In the genomic region with DNA sequence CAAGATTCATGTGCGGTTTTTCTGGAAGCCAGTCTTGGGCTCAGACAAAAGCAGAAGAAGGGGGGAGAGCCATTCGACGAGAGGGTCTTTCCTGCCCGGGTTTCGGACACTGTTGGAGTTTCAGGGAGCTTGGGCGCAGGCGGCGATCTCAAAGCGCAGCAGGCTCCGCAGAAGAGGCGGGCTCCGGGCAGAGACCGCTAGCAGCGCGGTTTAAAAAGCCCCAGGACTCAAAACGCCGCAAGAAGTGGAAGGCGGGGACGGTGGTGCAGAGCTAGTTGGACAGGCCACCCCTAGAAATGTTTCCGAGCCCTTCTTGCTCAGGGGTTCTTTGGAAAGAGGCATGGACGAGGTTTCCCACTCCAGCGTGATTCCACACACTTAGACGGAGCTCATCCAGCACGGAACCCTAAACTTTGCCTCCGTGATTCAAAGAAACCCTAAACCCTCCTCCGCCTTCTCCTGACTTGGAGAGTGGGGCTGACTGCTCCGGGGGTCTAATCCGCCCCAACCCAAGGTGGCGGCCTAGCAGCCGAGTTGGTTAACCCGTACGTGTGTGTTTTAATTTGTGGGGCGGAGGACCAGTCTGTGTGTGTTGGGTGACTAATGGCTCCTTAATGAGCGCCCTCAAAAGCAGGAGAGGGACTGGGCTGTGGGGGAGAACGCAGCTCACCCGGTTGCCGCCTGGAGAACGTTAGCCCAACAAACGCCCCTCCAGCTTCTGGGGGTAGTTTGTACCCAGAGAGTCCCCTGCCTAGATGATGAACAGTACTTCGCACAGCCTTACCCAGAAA, we compare ENCODE assay signal across 18 cellular contexts. TPM values are rescaled to one million over a fixed set of nuclear protein-coding genes. Genes with fewer than 3 reads are reported as not detected.
DNase-seq lines count a peak whose midpoint lies in the region; ATAC-seq and TF ChIP-seq lines count a peak whose summit lies in the region.
"Had no signal": no experiment of that assay in that cellular context is flagged by ENCODE, and none has a peak within 500 bp of the region (broad histone marks: within the 10 kb centered on the region; RNA-seq: fewer than 3 reads in every experiment).

No MANE protein-coding gene starts in this region.

- H3K36me3 ChIP-seq in endodermal cell (ENCODE audit: control insufficient read depth, insufficient read depth, low read length), result no peaks in the 10 kb centered on the region
- H3K36me3 ChIP-seq: MG63 had no signal

- peak overlapping the region; percentile 20 for H3K27ac Mint-ChIP-seq in T-helper 1 cell treated with Interleukin-12 subunit alpha and Interleukin-12 subunit beta and Interleukin-4 antibody, amounts not matched to agents 30 μg/mL and 1 μg/mL, for 36 hours
- H3K27ac Mint-ChIP-seq in endodermal cell (no peak overlapping the region), neural crest cell (ENCODE audit: unreplicated experiment) (no peak overlapping the region)

- H3K36me3 Mint-ChIP-seq in T-helper 1 cell treated with Interleukin-12 subunit alpha and Interleukin-12 subunit beta and Interleukin-4 antibody, amounts not matched to agents 30 μg/mL and 1 μg/mL, for 36 hours (ENCODE audit: low read depth), result no peaks in the 10 kb centered on the region
- no peaks in the 10 kb centered on the region for H3K36me3 Mint-ChIP-seq in endodermal cell (ENCODE audit: low read depth)
- no peaks in the 10 kb centered on the region for H3K36me3 Mint-ChIP-seq in neural crest cell (ENCODE audit: low read depth)

- no peak overlapping the region for H3K9ac ChIP-seq in endodermal cell (ENCODE audit: extremely low read depth, low read length, poor library complexity, severe bottlenecking)

- peaks cover 100% of the 10 kb centered on the region for H3K27me3 ChIP-seq in endodermal cell (ENCODE audit: control insufficient read depth, insufficient read depth, low read length, poor library complexity, severe bottlenecking)

- H3K27ac ChIP-seq in endodermal cell (ENCODE audit: low read depth, low read length) (no peak overlapping the region), caudate nucleus (ENCODE audit: low read depth, low read length) (no peak overlapping the region)

- 0 to 4% methylated on average over 13 to 40 of the region's 40 CpGs for WGBS in endodermal cell (ENCODE audit: insufficient coverage in 1 of 2, insufficient read length in 1 of 2), 2 experiments

- no peak for DNase-seq in T-helper 1 cell
- peak; percentile 55 for DNase-seq in endodermal cell
- no peak for DNase-seq in neural crest cell (ENCODE audit: low read depth, low spot score)
- no peak for DNase-seq in caudate nucleus (lab: John Stamatoyannopoulos, UW)
- no peak for DNase-seq in GM19238 (ENCODE audit: insufficient read length, low spot score)
- no peak for DNase-seq in NCI-H2171 treated with DMSO at 0.1 percent for 48 hours (lab: John Stamatoyannopoulos, UW)
- DNase-seq: C1 segment of cervical spinal cord, DMS 273 treated with DMSO at 0.1 percent for 48 hours, EL, GOT3, MG63, NCI-H1105 treated with DMSO at 0.1 percent for 48 hours, NCI-H2029 treated with DMSO at 0.1 percent for 48 hours, NCI-H524, SHP77 treated with DMSO at 0.1 percent for 48 hours had no signal

- H3K4me3 Mint-ChIP-seq in T-helper 1 cell treated with Interleukin-12 subunit alpha and Interleukin-12 subunit beta and Interleukin-4 antibody, amounts not matched to agents 30 μg/mL and 1 μg/mL, for 36 hours, result no peak overlapping the region
- H3K4me3 Mint-ChIP-seq in endodermal cell (peak overlapping the region; percentile 24), neural crest cell (peak overlapping the region; percentile 57)

- no peak overlapping the region for H3K4me3 ChIP-seq in endodermal cell (ENCODE audit: low read length)
- H3K4me3 ChIP-seq: MG63 had no signal

- H3K4me1 ChIP-seq in endodermal cell (ENCODE audit: control insufficient read depth, insufficient read depth, low read length), result peaks cover 4% of the 10 kb centered on the region

- peaks cover 7% of the 10 kb centered on the region for H3K4me1 Mint-ChIP-seq in T-helper 1 cell treated with Interleukin-12 subunit alpha and Interleukin-12 subunit beta and Interleukin-4 antibody, amounts not matched to agents 30 μg/mL and 1 μg/mL, for 36 hours (ENCODE audit: low read depth)
- peaks cover 24% of the 10 kb centered on the region for H3K4me1 Mint-ChIP-seq in endodermal cell
- H3K4me1 Mint-ChIP-seq in neural crest cell, result peaks cover 30% of the 10 kb centered on the region

- peaks cover 84% of the 10 kb centered on the region for H3K27me3 Mint-ChIP-seq in T-helper 1 cell treated with Interleukin-12 subunit alpha and Interleukin-12 subunit beta and Interleukin-4 antibody, amounts not matched to agents 30 μg/mL and 1 μg/mL, for 36 hours (ENCODE audit: low read depth)
- peaks cover 99% of the 10 kb centered on the region for H3K27me3 Mint-ChIP-seq in endodermal cell (ENCODE audit: insufficient read depth)
- H3K27me3 Mint-ChIP-seq in neural crest cell (ENCODE audit: low read depth), result peaks cover 98% of the 10 kb centered on the region

- H3K9me3 Mint-ChIP-seq in T-helper 1 cell treated with Interleukin-12 subunit alpha and Interleukin-12 subunit beta and Interleukin-4 antibody, amounts not matched to agents 30 μg/mL and 1 μg/mL, for 36 hours, result no peaks in the 10 kb centered on the region
- H3K9me3 Mint-ChIP-seq in endodermal cell (peaks cover 7% of the 10 kb centered on the region), neural crest cell (no peaks in the 10 kb centered on the region)

- no peak for ATAC-seq in GM21737 (IDR thresholded peaks at IDR 0.05; ENCODE audit: unreplicated experiment)
- ATAC-seq: HepG2 had no signal

- H3K9me3 ChIP-seq in endodermal cell (ENCODE audit: control insufficient read depth, low read length), result peaks cover 8% of the 10 kb centered on the region
- H3K9me3 ChIP-seq: MG63 had no signal

- TF ChIP-seq CTCF in endodermal cell (conservative IDR thresholded peaks at IDR 0.05) (no peak), neural crest cell (conservative IDR thresholded peaks at IDR 0.05) (no peak)

RNA-seq across cellular contexts. Expression of a gene that starts 3.9 kb away (rescaled TPM):
- total RNA-seq in endodermal cell (not detected), neural crest cell (0.43 and 0.91 TPM in 2 replicates)
- not detected for polyA plus RNA-seq in endodermal cell (2013, experiment 1 of 2)
- polyA plus RNA-seq in endodermal cell (2013, experiment 2 of 2), result 0.25 TPM
- total RNA-seq: HepG2 had no signal
- polyA plus RNA-seq: HepG2 had no signal
